8 cellular contexts compared by ENCODE assay signal in the genomic region with DNA sequence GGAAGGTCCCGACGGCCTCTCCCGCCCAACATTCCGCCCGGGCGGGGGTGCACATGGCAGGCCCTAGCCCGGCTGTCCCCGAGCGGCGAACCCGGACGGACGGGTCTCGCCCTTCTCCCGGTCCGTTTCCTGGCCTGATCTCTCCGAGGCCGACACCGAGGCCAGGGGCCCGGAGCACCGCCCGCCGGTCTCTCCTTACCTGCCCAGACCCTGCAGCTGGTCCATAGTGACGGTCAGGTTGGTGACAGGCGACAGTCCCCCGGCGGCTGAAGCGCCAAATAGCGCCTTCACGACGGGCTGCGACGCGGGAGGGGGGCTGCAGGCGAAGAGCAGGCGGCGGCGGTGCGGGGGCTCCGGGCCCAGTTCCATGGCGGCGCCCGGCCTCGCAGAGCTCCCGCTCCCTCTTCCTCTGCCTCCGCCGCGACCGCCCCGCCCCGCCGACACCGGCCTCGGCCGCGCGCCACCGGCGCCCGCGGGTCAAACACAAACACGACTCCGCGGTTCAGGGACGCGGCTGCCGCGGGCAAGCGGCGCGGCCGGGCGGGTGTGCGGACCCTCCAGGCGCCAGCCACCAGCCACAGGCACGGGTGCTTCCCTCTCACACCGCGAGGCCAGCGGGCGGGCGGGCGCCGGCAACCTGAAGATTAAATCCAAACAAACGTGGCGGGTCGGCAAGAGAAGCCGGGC. TPM values are rescaled to one million over a fixed set of nuclear protein-coding genes. Genes with fewer than 3 reads are reported as not detected.
DNase-seq lines count a peak whose midpoint lies in the region; ATAC-seq and TF ChIP-seq lines count a peak whose summit lies in the region.

No MANE protein-coding gene starts in this region.

- H3K27me3 ChIP-seq in SJCRH30 (no peaks in the 10 kb centered on the region), mesenchymal stem cell (ENCODE audit: control insufficient read depth in 1 of 2, insufficient read depth in 1 of 2, low read length in 2 of 2) (no peaks in the 10 kb centered on the region), stomach (no peaks in the 10 kb centered on the region)

- no peak for TF ChIP-seq POLR2A in stomach (IDR thresholded peaks at IDR 0.05)

- TF ChIP-seq EP300 in stomach (IDR thresholded peaks at IDR 0.05), result no peak

- peaks cover 19% of the 10 kb centered on the region for H3K79me1 ChIP-seq in mesenchymal stem cell (replicated peaks; ENCODE audit: low read length, poor library complexity, severe bottlenecking)

- H3K4me1 ChIP-seq in SJCRH30, result 0 out of 2 replicates have a peak, but pooled peaks cover 4% of the 10 kb centered on the region
- peaks cover 6% of the 10 kb centered on the region for H3K4me1 ChIP-seq in mesenchymal stem cell (ENCODE audit: control insufficient read depth, insufficient read depth, low read depth, low read length)
- H3K4me1 ChIP-seq in stomach, result peaks cover 14 to 30% (median 24%) of the 10 kb centered on the region in 4 donors

- H3K4me3 ChIP-seq in SJCRH30 (peak overlapping the region; percentile 87), mesenchymal stem cell (ENCODE audit: insufficient read depth in 1 of 2, low read depth in 1 of 2, low read length in 2 of 2) (peak overlapping the region; percentile 79 to 93), stomach (peak overlapping the region; percentile 61 to 99 (median 88))

- H3K4me1 Mint-ChIP-seq in dendritic cell treated with granulocyte-macrophage colony-stimulating factor and Interleukin-4, amounts not matched to agents 40 ng/mL and 50 ng/mL, for 4 days (ENCODE audit: low read depth), result peaks cover 13% of the 10 kb centered on the region

- peak overlapping the region; percentile 71 for H2BK120ac ChIP-seq in mesenchymal stem cell (ENCODE audit: low read depth, low read length)

- peak overlapping the region in 1 of 2 experiments; percentile 85 for H3K23ac ChIP-seq in mesenchymal stem cell (ENCODE audit: low read length in 2 of 2)

- ATAC-seq in GM18502 (IDR thresholded peaks at IDR 0.05; ENCODE audit: poor library complexity, unreplicated experiment), result peak; percentile 34
- peak; percentile 27 for ATAC-seq in HG02970 (IDR thresholded peaks at IDR 0.05; ENCODE audit: low FRiP score, unreplicated experiment)

- H4K91ac ChIP-seq in mesenchymal stem cell (ENCODE audit: low read length), result peak overlapping the region; percentile 60

- peak overlapping the region; percentile 97 for H3K4me2 ChIP-seq in mesenchymal stem cell (ENCODE audit: low read length, poor library complexity, severe bottlenecking)

- H2BK12ac ChIP-seq in mesenchymal stem cell (ENCODE audit: low read length in 2 of 2), result no peak overlapping the region

- H3K27ac Mint-ChIP-seq in dendritic cell treated with granulocyte-macrophage colony-stimulating factor and Interleukin-4, amounts not matched to agents 40 ng/mL and 50 ng/mL, for 4 days, result no peak overlapping the region

- H3K27ac ChIP-seq in 22Rv1 (peak overlapping the region; percentile 90), SJCRH30 (peak overlapping the region; percentile 89), mesenchymal stem cell (ENCODE audit: low read length, poor library complexity, severe bottlenecking) (no peak overlapping the region), stomach (peak overlapping the region in 4 of 5 donors; percentile 51 to 81 (median 66))

- H3K14ac ChIP-seq in mesenchymal stem cell (ENCODE audit: low read length in 2 of 2), result no peak overlapping the region

- H2AK5ac ChIP-seq in mesenchymal stem cell (ENCODE audit: low read length, severe bottlenecking), result no peak overlapping the region

- DNase-seq in SJCRH30, result peak in 1 of 2 experiments; percentile 18
- no peak for DNase-seq in mesenchymal stem cell
- peak; percentile 50 for DNase-seq in stomach
- no peak for DNase-seq in pons (ENCODE audit: low spot score)

- H3K4me3 Mint-ChIP-seq in dendritic cell treated with granulocyte-macrophage colony-stimulating factor and Interleukin-4, amounts not matched to agents 40 ng/mL and 50 ng/mL, for 4 days, result peak overlapping the region; percentile 79

- peak overlapping the region in 1 of 2 experiments; percentile 92 for H3K18ac ChIP-seq in mesenchymal stem cell (ENCODE audit: low read depth in 1 of 2, low read length in 2 of 2)

- peak overlapping the region; percentile 84 for H3K9ac ChIP-seq in mesenchymal stem cell (ENCODE audit: low read length)

- no peaks in the 10 kb centered on the region for H3K36me3 Mint-ChIP-seq in dendritic cell treated with granulocyte-macrophage colony-stimulating factor and Interleukin-4, amounts not matched to agents 40 ng/mL and 50 ng/mL, for 4 days (ENCODE audit: low read depth)

- H4K8ac ChIP-seq in mesenchymal stem cell (ENCODE audit: low read length), result peak overlapping the region; percentile 45

- no peak overlapping the region for H2BK15ac ChIP-seq in mesenchymal stem cell (ENCODE audit: low read depth, poor library complexity, severe bottlenecking)

- H3K9me3 ChIP-seq in SJCRH30 (replicated peaks) (no peaks in the 10 kb centered on the region), mesenchymal stem cell (ENCODE audit: control insufficient read depth, low read length) (no peaks in the 10 kb centered on the region), stomach (no peaks in the 10 kb centered on the region)

- H3K36me3 ChIP-seq in SJCRH30 (peaks cover 33% of the 10 kb centered on the region), mesenchymal stem cell (ENCODE audit: control insufficient read depth in 1 of 2, insufficient read depth in 2 of 2, low read depth in 1 of 2, low read length in 2 of 2) (peaks cover 3 to 13% of the 10 kb centered on the region in 2 experiments), stomach (peaks cover 0 to 13% (median 5%) of the 10 kb centered on the region in 4 donors)

- H3K27me3 Mint-ChIP-seq in dendritic cell treated with granulocyte-macrophage colony-stimulating factor and Interleukin-4, amounts not matched to agents 40 ng/mL and 50 ng/mL, for 4 days, result peaks cover 9% of the 10 kb centered on the region

- peak overlapping the region; percentile 99 for H2AFZ ChIP-seq in mesenchymal stem cell (ENCODE audit: low read depth, low read length)

- no peaks in the 10 kb centered on the region for H3K9me3 Mint-ChIP-seq in dendritic cell treated with granulocyte-macrophage colony-stimulating factor and Interleukin-4, amounts not matched to agents 40 ng/mL and 50 ng/mL, for 4 days

- intact Hi-C loops in dendritic cell treated with granulocyte-macrophage colony-stimulating factor and Interleukin-4, amounts not matched to agents 40 ng/mL and 50 ng/mL, for 4 days (cut with micrococcal nuclease), result no loop called here
- intact Hi-C loops in stomach (cut with DNase I; ENCODE audit: low total_unique reads), result no loop called here

- H3K4ac ChIP-seq in mesenchymal stem cell (ENCODE audit: low read depth in 1 of 2, low read length in 2 of 2), result peak overlapping the region in 1 of 2 experiments; percentile 4

- WGBS in mesenchymal stem cell, result under 1% methylated on average over 75 of the region's 87 CpGs
- WGBS in stomach, 5 donors, result 0 to 1% (median 1%) methylated on average over 30 to 87 of the region's 87 CpGs

- no peak overlapping the region for H2BK5ac ChIP-seq in mesenchymal stem cell (ENCODE audit: low read depth, low read length, poor library complexity, severe bottlenecking)

- TF ChIP-seq CTCF in 22Rv1 (IDR thresholded peaks at IDR 0.05) (no peak), stomach (IDR thresholded peaks at IDR 0.05) (no peak)

RNA-seq across cellular contexts. Expression of a gene that starts 0.5 kb away (rescaled TPM):
- total RNA-seq in SJCRH30 (2014; rRNA removed; shearing (Covaris generic)), result 83.1 and 92.0 TPM in 2 replicates
- polyA plus RNA-seq in mesenchymal stem cell (2013, experiment 1 of 2), result 1.7 TPM
- polyA plus RNA-seq in mesenchymal stem cell (2013, experiment 2 of 2), result 2.0 TPM
- total RNA-seq in stomach, result 1 to 10 TPM; 1.3 to 5.7 (median 1.8) TPM
- polyA plus RNA-seq in stomach, result 1 to 10 TPM; 1.1 to 2.6 (median 1.2) TPM

RNA-seq across cellular contexts. Expression of a gene that starts 35.6 kb away (rescaled TPM):
- 0.45 and 0.48 TPM in 2 replicates for total RNA-seq in SJCRH30 (2014; rRNA removed; shearing (Covaris generic))
- polyA plus RNA-seq in mesenchymal stem cell (2013, experiment 1 of 2), result not detected
- polyA plus RNA-seq in mesenchymal stem cell (2013, experiment 2 of 2), result 0.05 TPM
- total RNA-seq in stomach, result under 1 TPM in 1 of 5 donors, not detected in 4; 0.92 TPM
- polyA plus RNA-seq in stomach, result 1 to 10 TPM in 1 of 3 donors, under 1 TPM in 1, not detected in 1; 0.87 to 1.4 TPM

RNA-seq across cellular contexts. Expression of a gene that starts 53.2 kb away (rescaled TPM):
- total RNA-seq in SJCRH30 (2014; rRNA removed; shearing (Covaris generic)), result 9.8 and 9.9 TPM in 2 replicates
- polyA plus RNA-seq in mesenchymal stem cell (2013, experiment 1 of 2), result 4.0 TPM
- polyA plus RNA-seq in mesenchymal stem cell (2013, experiment 2 of 2), result 4.0 TPM
- 10 to 100 TPM in 1 of 5 donors, 1 to 10 TPM in 3, not detected in 1; 2.7 to 15.6 (median 5.2) TPM for total RNA-seq in stomach
- 1 to 10 TPM; 1.7 to 5.9 (median 2.1) TPM for polyA plus RNA-seq in stomach

Comparison
In these comparisons a context has a peak if more than half of its experiments do, and no peak if none do; other contexts are left out.
1. RNA of a gene that starts 0.5 kb away (total RNA-seq): 83.1 to 92.0 TPM in SJCRH30; 1.3 to 5.7 TPM in stomach; every median in the first group is over 10 times any median in the second.
2. Peak in every context shown above with its lines, with median percentiles within 50 percentile points of each other: H3K4me3 ChIP-seq.